In genomic region chrX:134181261-134181660, GRCh38 we compare ENCODE assay signal across 1 cellular context.
TF ChIP-seq lines count a peak whose summit lies in the region.

No MANE protein-coding gene starts in this region.

TF ChIP-seq in WTC11, 78 proteins besides CTCF, POLR2A, EP300 and RAD21 (continued from another document):
- no peak for TF ChIP-seq ZSCAN18 (CRISPR knock-in tag; IDR thresholded peaks at IDR 0.05)
- TF ChIP-seq, protein P1, sequence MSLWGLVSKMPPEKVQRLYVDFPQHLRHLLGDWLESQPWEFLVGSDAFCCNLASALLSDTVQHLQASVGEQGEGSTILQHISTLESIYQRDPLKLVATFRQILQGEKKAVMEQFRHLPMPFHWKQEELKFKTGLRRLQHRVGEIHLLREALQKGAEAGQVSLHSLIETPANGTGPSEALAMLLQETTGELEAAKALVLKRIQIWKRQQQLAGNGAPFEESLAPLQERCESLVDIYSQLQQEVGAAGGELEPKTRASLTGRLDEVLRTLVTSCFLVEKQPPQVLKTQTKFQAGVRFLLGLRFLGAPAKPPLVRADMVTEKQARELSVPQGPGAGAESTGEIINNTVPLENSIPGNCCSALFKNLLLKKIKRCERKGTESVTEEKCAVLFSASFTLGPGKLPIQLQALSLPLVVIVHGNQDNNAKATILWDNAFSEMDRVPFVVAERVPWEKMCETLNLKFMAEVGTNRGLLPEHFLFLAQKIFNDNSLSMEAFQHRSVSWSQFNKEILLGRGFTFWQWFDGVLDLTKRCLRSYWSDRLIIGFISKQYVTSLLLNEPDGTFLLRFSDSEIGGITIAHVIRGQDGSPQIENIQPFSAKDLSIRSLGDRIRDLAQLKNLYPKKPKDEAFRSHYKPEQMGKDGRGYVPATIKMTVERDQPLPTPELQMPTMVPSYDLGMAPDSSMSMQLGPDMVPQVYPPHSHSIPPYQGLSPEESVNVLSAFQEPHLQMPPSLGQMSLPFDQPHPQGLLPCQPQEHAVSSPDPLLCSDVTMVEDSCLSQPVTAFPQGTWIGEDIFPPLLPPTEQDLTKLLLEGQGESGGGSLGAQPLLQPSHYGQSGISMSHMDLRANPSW (CRISPR knock-in tag; conservative IDR thresholded peaks at IDR 0.05; ENCODE audit: low read depth), result no peak
- TF ChIP-seq, protein P2, sequence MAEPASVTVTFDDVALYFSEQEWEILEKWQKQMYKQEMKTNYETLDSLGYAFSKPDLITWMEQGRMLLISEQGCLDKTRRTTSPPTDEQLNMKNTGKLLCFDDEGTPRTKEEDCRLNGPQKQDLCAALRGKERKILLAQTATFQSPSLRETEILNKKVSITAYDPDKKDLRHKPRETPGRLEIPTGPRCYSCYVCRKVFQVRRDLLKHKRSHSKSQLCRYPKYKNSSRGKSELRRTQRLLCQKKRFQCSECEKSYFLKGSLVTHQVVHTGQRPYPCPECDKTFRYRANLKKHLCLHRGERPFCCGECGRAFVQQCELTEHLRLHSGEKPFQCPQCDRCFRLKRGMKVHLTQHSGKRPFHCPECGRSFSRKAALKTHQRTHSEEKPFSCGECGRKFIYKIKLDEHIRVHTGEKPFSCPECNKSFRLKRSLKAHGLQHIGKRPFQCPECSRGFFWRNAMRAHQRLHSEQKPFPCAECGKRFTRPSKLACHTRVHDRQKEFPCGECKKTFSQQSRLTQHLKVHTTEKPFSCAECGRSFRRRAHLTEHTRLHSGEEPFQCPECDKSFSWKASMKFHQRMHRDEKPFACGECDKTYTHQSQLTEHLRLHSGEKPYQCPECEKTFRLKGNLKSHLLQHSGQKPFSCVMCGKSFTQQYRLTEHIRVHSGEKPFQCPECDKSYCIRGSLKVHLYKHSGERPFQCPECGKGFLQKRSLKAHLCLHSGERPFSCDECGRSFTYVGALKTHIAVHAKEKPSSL (CRISPR knock-in tag; conservative IDR thresholded peaks at IDR 0.05), result no peak
- TF ChIP-seq FOXP4 (CRISPR knock-in tag; IDR thresholded peaks at IDR 0.05), result no peak
- TF ChIP-seq OVOL2 (CRISPR knock-in tag; IDR thresholded peaks at IDR 0.05; ENCODE audit: borderline replicate concordance), result no peak
- TF ChIP-seq, protein P3, sequence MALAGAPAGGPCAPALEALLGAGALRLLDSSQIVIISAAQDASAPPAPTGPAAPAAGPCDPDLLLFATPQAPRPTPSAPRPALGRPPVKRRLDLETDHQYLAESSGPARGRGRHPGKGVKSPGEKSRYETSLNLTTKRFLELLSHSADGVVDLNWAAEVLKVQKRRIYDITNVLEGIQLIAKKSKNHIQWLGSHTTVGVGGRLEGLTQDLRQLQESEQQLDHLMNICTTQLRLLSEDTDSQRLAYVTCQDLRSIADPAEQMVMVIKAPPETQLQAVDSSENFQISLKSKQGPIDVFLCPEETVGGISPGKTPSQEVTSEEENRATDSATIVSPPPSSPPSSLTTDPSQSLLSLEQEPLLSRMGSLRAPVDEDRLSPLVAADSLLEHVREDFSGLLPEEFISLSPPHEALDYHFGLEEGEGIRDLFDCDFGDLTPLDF (CRISPR knock-in tag; IDR thresholded peaks at IDR 0.05), result no peak
- no peak for TF ChIP-seq ETV6 (CRISPR knock-in tag; IDR thresholded peaks at IDR 0.05)
- no peak for TF ChIP-seq ZNF396 (CRISPR knock-in tag; IDR thresholded peaks at IDR 0.05; ENCODE audit: borderline replicate concordance)
- TF ChIP-seq, protein P4, sequence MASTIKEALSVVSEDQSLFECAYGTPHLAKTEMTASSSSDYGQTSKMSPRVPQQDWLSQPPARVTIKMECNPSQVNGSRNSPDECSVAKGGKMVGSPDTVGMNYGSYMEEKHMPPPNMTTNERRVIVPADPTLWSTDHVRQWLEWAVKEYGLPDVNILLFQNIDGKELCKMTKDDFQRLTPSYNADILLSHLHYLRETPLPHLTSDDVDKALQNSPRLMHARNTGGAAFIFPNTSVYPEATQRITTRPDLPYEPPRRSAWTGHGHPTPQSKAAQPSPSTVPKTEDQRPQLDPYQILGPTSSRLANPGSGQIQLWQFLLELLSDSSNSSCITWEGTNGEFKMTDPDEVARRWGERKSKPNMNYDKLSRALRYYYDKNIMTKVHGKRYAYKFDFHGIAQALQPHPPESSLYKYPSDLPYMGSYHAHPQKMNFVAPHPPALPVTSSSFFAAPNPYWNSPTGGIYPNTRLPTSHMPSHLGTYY (CRISPR knock-in tag; IDR thresholded peaks at IDR 0.05), result no peak
- no peak for TF ChIP-seq ZBTB21 (CRISPR knock-in tag; IDR thresholded peaks at IDR 0.05; ENCODE audit: borderline replicate concordance)
- no peak for TF ChIP-seq HMGA2 (CRISPR knock-in tag; IDR thresholded peaks at IDR 0.05)
- TF ChIP-seq GABPB1 (CRISPR knock-in tag; IDR thresholded peaks at IDR 0.05), result no peak
- TF ChIP-seq, protein P5, sequence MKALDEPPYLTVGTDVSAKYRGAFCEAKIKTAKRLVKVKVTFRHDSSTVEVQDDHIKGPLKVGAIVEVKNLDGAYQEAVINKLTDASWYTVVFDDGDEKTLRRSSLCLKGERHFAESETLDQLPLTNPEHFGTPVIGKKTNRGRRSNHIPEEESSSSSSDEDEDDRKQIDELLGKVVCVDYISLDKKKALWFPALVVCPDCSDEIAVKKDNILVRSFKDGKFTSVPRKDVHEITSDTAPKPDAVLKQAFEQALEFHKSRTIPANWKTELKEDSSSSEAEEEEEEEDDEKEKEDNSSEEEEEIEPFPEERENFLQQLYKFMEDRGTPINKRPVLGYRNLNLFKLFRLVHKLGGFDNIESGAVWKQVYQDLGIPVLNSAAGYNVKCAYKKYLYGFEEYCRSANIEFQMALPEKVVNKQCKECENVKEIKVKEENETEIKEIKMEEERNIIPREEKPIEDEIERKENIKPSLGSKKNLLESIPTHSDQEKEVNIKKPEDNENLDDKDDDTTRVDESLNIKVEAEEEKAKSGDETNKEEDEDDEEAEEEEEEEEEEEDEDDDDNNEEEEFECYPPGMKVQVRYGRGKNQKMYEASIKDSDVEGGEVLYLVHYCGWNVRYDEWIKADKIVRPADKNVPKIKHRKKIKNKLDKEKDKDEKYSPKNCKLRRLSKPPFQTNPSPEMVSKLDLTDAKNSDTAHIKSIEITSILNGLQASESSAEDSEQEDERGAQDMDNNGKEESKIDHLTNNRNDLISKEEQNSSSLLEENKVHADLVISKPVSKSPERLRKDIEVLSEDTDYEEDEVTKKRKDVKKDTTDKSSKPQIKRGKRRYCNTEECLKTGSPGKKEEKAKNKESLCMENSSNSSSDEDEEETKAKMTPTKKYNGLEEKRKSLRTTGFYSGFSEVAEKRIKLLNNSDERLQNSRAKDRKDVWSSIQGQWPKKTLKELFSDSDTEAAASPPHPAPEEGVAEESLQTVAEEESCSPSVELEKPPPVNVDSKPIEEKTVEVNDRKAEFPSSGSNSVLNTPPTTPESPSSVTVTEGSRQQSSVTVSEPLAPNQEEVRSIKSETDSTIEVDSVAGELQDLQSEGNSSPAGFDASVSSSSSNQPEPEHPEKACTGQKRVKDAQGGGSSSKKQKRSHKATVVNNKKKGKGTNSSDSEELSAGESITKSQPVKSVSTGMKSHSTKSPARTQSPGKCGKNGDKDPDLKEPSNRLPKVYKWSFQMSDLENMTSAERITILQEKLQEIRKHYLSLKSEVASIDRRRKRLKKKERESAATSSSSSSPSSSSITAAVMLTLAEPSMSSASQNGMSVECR (CRISPR knock-in tag; IDR thresholded peaks at IDR 0.05; ENCODE audit: borderline replicate concordance), result no peak
- TF ChIP-seq, protein P6, sequence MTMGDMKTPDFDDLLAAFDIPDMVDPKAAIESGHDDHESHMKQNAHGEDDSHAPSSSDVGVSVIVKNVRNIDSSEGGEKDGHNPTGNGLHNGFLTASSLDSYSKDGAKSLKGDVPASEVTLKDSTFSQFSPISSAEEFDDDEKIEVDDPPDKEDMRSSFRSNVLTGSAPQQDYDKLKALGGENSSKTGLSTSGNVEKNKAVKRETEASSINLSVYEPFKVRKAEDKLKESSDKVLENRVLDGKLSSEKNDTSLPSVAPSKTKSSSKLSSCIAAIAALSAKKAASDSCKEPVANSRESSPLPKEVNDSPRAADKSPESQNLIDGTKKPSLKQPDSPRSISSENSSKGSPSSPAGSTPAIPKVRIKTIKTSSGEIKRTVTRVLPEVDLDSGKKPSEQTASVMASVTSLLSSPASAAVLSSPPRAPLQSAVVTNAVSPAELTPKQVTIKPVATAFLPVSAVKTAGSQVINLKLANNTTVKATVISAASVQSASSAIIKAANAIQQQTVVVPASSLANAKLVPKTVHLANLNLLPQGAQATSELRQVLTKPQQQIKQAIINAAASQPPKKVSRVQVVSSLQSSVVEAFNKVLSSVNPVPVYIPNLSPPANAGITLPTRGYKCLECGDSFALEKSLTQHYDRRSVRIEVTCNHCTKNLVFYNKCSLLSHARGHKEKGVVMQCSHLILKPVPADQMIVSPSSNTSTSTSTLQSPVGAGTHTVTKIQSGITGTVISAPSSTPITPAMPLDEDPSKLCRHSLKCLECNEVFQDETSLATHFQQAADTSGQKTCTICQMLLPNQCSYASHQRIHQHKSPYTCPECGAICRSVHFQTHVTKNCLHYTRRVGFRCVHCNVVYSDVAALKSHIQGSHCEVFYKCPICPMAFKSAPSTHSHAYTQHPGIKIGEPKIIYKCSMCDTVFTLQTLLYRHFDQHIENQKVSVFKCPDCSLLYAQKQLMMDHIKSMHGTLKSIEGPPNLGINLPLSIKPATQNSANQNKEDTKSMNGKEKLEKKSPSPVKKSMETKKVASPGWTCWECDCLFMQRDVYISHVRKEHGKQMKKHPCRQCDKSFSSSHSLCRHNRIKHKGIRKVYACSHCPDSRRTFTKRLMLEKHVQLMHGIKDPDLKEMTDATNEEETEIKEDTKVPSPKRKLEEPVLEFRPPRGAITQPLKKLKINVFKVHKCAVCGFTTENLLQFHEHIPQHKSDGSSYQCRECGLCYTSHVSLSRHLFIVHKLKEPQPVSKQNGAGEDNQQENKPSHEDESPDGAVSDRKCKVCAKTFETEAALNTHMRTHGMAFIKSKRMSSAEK (CRISPR knock-in tag; IDR thresholded peaks at IDR 0.05; ENCODE audit: borderline replicate concordance), result no peak
- TF ChIP-seq IRF1 (CRISPR knock-in tag; IDR thresholded peaks at IDR 0.05), result no peak
- TF ChIP-seq PRRX2 (CRISPR knock-in tag; IDR thresholded peaks at IDR 0.05), result no peak
- TF ChIP-seq, protein P7, sequence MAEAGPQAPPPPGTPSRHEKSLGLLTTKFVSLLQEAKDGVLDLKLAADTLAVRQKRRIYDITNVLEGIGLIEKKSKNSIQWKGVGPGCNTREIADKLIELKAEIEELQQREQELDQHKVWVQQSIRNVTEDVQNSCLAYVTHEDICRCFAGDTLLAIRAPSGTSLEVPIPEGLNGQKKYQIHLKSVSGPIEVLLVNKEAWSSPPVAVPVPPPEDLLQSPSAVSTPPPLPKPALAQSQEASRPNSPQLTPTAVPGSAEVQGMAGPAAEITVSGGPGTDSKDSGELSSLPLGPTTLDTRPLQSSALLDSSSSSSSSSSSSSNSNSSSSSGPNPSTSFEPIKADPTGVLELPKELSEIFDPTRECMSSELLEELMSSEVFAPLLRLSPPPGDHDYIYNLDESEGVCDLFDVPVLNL (CRISPR knock-in tag; IDR thresholded peaks at IDR 0.05; ENCODE audit: borderline replicate concordance, low read depth), result no peak
